Comparison of ENCODE assay signal across 8 cellular contexts in the genomic region with DNA sequence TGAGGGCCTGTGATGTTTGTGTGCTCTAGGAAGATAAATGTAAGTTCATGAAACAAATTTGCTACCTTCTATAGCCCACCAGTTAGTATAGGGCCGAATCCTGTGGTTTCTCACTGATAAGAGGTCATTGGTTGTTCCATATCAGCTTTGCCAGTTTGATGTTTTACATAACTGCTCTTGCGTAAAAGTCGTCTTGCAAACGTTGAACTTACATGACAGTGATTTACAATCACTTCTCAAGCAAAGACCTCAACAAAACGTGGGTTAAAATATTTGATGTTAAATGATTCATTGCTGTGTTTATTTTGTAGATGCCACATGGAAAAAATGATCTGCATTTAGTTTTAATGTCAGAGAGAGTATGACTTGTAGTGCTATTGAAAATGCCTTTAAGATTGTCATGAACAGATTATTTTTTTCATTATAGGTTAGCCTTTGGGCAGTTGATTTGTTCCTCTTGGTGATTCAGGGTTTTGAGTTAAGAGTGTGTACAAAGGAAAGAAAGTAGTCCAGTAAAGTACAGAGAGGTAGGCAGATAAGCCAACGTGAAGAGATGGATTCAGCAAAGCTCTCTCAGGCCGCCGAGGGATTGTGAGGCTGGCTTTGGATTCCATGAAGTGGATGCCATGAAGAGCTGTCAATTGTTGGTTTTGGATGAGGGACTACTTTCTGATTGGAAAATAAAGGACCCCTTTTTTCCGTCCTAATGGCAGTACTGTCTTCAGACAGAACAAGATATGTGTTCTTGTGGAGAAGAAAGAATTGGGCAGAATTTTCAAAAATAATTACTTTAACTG. TPM values are rescaled to one million over a fixed set of nuclear protein-coding genes. Genes with fewer than 3 reads are reported as not detected.
DNase-seq lines count a peak whose midpoint lies in the region; ATAC-seq lines count a peak whose summit lies in the region.

No MANE protein-coding gene starts in this region.

- no peaks in the 10 kb centered on the region for H3K27me3 ChIP-seq in iPS-18a (ENCODE audit: control insufficient read depth, insufficient read depth, low read length)

- DNase-seq in activated T-cell treated with anti-CD3 and anti-CD28 coated beads, Interleukin-2, amount 50 U/mL, for 72 hours: no peak
- DNase-seq in activated T-cell treated with anti-CD3 and anti-CD28 coated beads for 4 hours: no peak
- DNase-seq in activated CD4-positive, alpha-beta memory T cell treated with anti-CD3 and anti-CD28 coated beads, Interleukin-2, amount 10 ng/mL, durations not matched to agents 7 days and 5 days: no peak
- no peak for DNase-seq in stimulated activated naive CD8-positive, alpha-beta T cell treated with anti-CD3 and anti-CD28 coated beads, Interleukin-15, amount 100 ng/mL, for 72 hours
- no peak for DNase-seq in NCI-H774 (lab: John Stamatoyannopoulos, UW)

- POLR2A ChIA-PET in activated CD4-positive, alpha-beta memory T cell treated with anti-CD3 and anti-CD28 coated beads, Interleukin-2, amount 10 ng/mL, durations not matched to agents 7 days and 5 days (lab: Charles Lee): interaction anchor here (0.7 to 6.0 kb wide), 12 partner anchors 9 to 1154 kb away, joined by 3 to 28 read pairs (median 5); a partner anchor contains a TSS

- H3K27ac Mint-ChIP-seq in activated T-cell treated with anti-CD3 and anti-CD28 coated beads, Interleukin-2, amount 50 U/mL, for 72 hours: peak overlapping the region; percentile 96
- peak overlapping the region; percentile 44 for H3K27ac Mint-ChIP-seq in activated CD4-positive, alpha-beta memory T cell treated with anti-CD3 and anti-CD28 coated beads, Interleukin-2, amount 10 ng/mL, durations not matched to agents 7 days and 5 days
- peak overlapping the region; percentile 35 to 61 for H3K27ac Mint-ChIP-seq in stimulated activated naive CD8-positive, alpha-beta T cell treated with anti-CD3 and anti-CD28 coated beads, Interleukin-15, amount 100 ng/mL, for 72 hours

- no peaks in the 10 kb centered on the region for H3K9me3 ChIP-seq in iPS-18a (ENCODE audit: control insufficient read depth, low read depth, low read length)

- peak overlapping the region; percentile 89 for H3K4me3 ChIP-seq in iPS-18a (ENCODE audit: low read length)

- ATAC-seq in activated T-cell treated with anti-CD3 and anti-CD28 coated beads, Interleukin-2, amount 50 U/mL, for 72 hours (replicated peaks in 1 of 2): no peak
- ATAC-seq in stimulated activated naive CD8-positive, alpha-beta T cell treated with anti-CD3 and anti-CD28 coated beads, Interleukin-15, amount 100 ng/mL, for 72 hours: no peak
- ATAC-seq in HG03457 (IDR thresholded peaks at IDR 0.05; ENCODE audit: unreplicated experiment) (no peak), HG03439 (IDR thresholded peaks at IDR 0.05; ENCODE audit: unreplicated experiment) (no peak)

- H3K4me1 Mint-ChIP-seq in activated T-cell treated with anti-CD3 and anti-CD28 coated beads, Interleukin-2, amount 50 U/mL, for 72 hours (ENCODE audit: low read depth): peaks cover 81% of the 10 kb centered on the region
- H3K4me1 Mint-ChIP-seq in activated CD4-positive, alpha-beta memory T cell treated with anti-CD3 and anti-CD28 coated beads, Interleukin-2, amount 10 ng/mL, durations not matched to agents 7 days and 5 days: peaks cover 64% of the 10 kb centered on the region
- H3K4me1 Mint-ChIP-seq in stimulated activated naive CD8-positive, alpha-beta T cell treated with anti-CD3 and anti-CD28 coated beads, Interleukin-15, amount 100 ng/mL, for 72 hours: peaks cover 72% of the 10 kb centered on the region

- H3K27me3 Mint-ChIP-seq in activated T-cell treated with anti-CD3 and anti-CD28 coated beads, Interleukin-2, amount 50 U/mL, for 72 hours (ENCODE audit: low read depth): no peaks in the 10 kb centered on the region
- H3K27me3 Mint-ChIP-seq in activated CD4-positive, alpha-beta memory T cell treated with anti-CD3 and anti-CD28 coated beads, Interleukin-2, amount 10 ng/mL, durations not matched to agents 7 days and 5 days: no peaks in the 10 kb centered on the region
- no peaks in the 10 kb centered on the region for H3K27me3 Mint-ChIP-seq in stimulated activated naive CD8-positive, alpha-beta T cell treated with anti-CD3 and anti-CD28 coated beads, Interleukin-15, amount 100 ng/mL, for 72 hours

- peak overlapping the region; percentile 81 to 98 for H3K4me3 Mint-ChIP-seq in activated T-cell treated with anti-CD3 and anti-CD28 coated beads, Interleukin-2, amount 50 U/mL, for 72 hours
- H3K4me3 Mint-ChIP-seq in activated CD4-positive, alpha-beta memory T cell treated with anti-CD3 and anti-CD28 coated beads, Interleukin-2, amount 10 ng/mL, durations not matched to agents 7 days and 5 days: peak overlapping the region; percentile 94
- H3K4me3 Mint-ChIP-seq in stimulated activated naive CD8-positive, alpha-beta T cell treated with anti-CD3 and anti-CD28 coated beads, Interleukin-15, amount 100 ng/mL, for 72 hours: peak overlapping the region; percentile 90 to 94

- H3K36me3 Mint-ChIP-seq in activated T-cell treated with anti-CD3 and anti-CD28 coated beads, Interleukin-2, amount 50 U/mL, for 72 hours (ENCODE audit: insufficient read depth in 2 of 2): peaks cover 19 to 47% of the 10 kb centered on the region in 2 donors
- peaks cover 87% of the 10 kb centered on the region for H3K36me3 Mint-ChIP-seq in activated CD4-positive, alpha-beta memory T cell treated with anti-CD3 and anti-CD28 coated beads, Interleukin-2, amount 10 ng/mL, durations not matched to agents 7 days and 5 days (ENCODE audit: low read depth)

- H3K4me1 ChIP-seq in iPS-18a (ENCODE audit: control insufficient read depth, low read depth, low read length): peaks cover 27% of the 10 kb centered on the region

- H3K9ac ChIP-seq in iPS-18a (ENCODE audit: low read length): no peak overlapping the region

- no peak overlapping the region for H3K27ac ChIP-seq in iPS-18a (ENCODE audit: low read length)

- no peaks in the 10 kb centered on the region for H3K9me3 Mint-ChIP-seq in activated T-cell treated with anti-CD3 and anti-CD28 coated beads, Interleukin-2, amount 50 U/mL, for 72 hours
- no peaks in the 10 kb centered on the region for H3K9me3 Mint-ChIP-seq in activated CD4-positive, alpha-beta memory T cell treated with anti-CD3 and anti-CD28 coated beads, Interleukin-2, amount 10 ng/mL, durations not matched to agents 7 days and 5 days
- H3K9me3 Mint-ChIP-seq in stimulated activated naive CD8-positive, alpha-beta T cell treated with anti-CD3 and anti-CD28 coated beads, Interleukin-15, amount 100 ng/mL, for 72 hours: no peaks in the 10 kb centered on the region

- H3K36me3 ChIP-seq in iPS-18a (ENCODE audit: control insufficient read depth, low read depth, low read length): peaks cover 67% of the 10 kb centered on the region

- CTCF ChIA-PET in activated CD4-positive, alpha-beta memory T cell treated with anti-CD3 and anti-CD28 coated beads, Interleukin-2, amount 10 ng/mL, durations not matched to agents 7 days and 5 days (lab: Charles Lee): interaction anchor here (1.9 kb wide), 1 partner anchor 42 kb away, joined by 5 read pairs; no protein-coding TSS in a partner anchor

RNA-seq across cellular contexts. Expression of a gene that starts 2.6 kb away (rescaled TPM):
- 100 to 1,000 TPM; 279 to 285 TPM for total RNA-seq in activated T-cell treated with anti-CD3 and anti-CD28 coated beads, Interleukin-2, amount 50 U/mL, for 72 hours
- 100 to 1,000 TPM; 308 to 311 TPM for total RNA-seq in activated CD4-positive, alpha-beta memory T cell treated with anti-CD3 and anti-CD28 coated beads, Interleukin-2, amount 10 ng/mL, durations not matched to agents 7 days and 5 days

RNA-seq across cellular contexts. Expression of a gene that starts 2.9 kb away (rescaled TPM):
- total RNA-seq in activated T-cell treated with anti-CD3 and anti-CD28 coated beads, Interleukin-2, amount 50 U/mL, for 72 hours: 10 to 100 TPM; 22.4 to 29.4 TPM
- total RNA-seq in activated CD4-positive, alpha-beta memory T cell treated with anti-CD3 and anti-CD28 coated beads, Interleukin-2, amount 10 ng/mL, durations not matched to agents 7 days and 5 days: 10 to 100 TPM; 27.8 to 28.8 TPM

RNA-seq across cellular contexts. Expression of a gene that starts 35.8 kb away (rescaled TPM):
- total RNA-seq in activated T-cell treated with anti-CD3 and anti-CD28 coated beads, Interleukin-2, amount 50 U/mL, for 72 hours: under 1 TPM; 0.41 to 0.79 TPM
- 10 to 100 TPM; 22.5 to 23.4 TPM for total RNA-seq in activated CD4-positive, alpha-beta memory T cell treated with anti-CD3 and anti-CD28 coated beads, Interleukin-2, amount 10 ng/mL, durations not matched to agents 7 days and 5 days

RNA-seq across cellular contexts. Expression of a gene that starts 44.8 kb away (rescaled TPM):
- under 1 TPM in 1 of 2 donors, not detected in 1; 0.84 TPM for total RNA-seq in activated T-cell treated with anti-CD3 and anti-CD28 coated beads, Interleukin-2, amount 50 U/mL, for 72 hours
- total RNA-seq in activated CD4-positive, alpha-beta memory T cell treated with anti-CD3 and anti-CD28 coated beads, Interleukin-2, amount 10 ng/mL, durations not matched to agents 7 days and 5 days: under 1 TPM; 0.38 to 0.78 TPM

Comparison
In these comparisons a context has a peak if more than half of its experiments do, and no peak if none do; other contexts are left out.
1. H3K27ac Mint-ChIP-seq: peak in every context shown above with its lines; median percentile 96 in activated T-cell treated with anti-CD3 and anti-CD28 coated beads, Interleukin-2, amount 50 U/mL, for 72 hours; 48 in stimulated activated naive CD8-positive, alpha-beta T cell treated with anti-CD3 and anti-CD28 coated beads, Interleukin-15, amount 100 ng/mL, for 72 hours; 44 in activated CD4-positive, alpha-beta memory T cell treated with anti-CD3 and anti-CD28 coated beads, Interleukin-2, amount 10 ng/mL, durations not matched to agents 7 days and 5 days.
2. RNA of a gene that starts 35.8 kb away (total RNA-seq): 22.5 to 23.4 TPM in activated CD4-positive, alpha-beta memory T cell treated with anti-CD3 and anti-CD28 coated beads, Interleukin-2, amount 10 ng/mL, durations not matched to agents 7 days and 5 days; 0.41 to 0.79 TPM in activated T-cell treated with anti-CD3 and anti-CD28 coated beads, Interleukin-2, amount 50 U/mL, for 72 hours; every median in the first group is over 10 times any median in the second.
3. Peak in every context shown above with its lines, with median percentiles within 50 percentile points of each other: H3K4me3 Mint-ChIP-seq.